ENCODE assay signal across 1 cellular context in genomic region chr4:40395908-40396806, GRCh38.
TF ChIP-seq lines count a peak whose summit lies in the region.

No MANE protein-coding gene starts in this region.

TF ChIP-seq in HEK293, 187 proteins besides CTCF, POLR2A, EP300 and RAD21 (continued from another document):
- TF ChIP-seq KLF8 (tag by site-specific recombination; IDR thresholded peaks at IDR 0.05): 0 out of 2 replicates have a peak, but pooled peaks have one; percentile 33
- TF ChIP-seq ZNF843 (tag by site-specific recombination; IDR thresholded peaks at IDR 0.05): peak; percentile 82
- TF ChIP-seq ZNF623 (tag by site-specific recombination; IDR thresholded peaks at IDR 0.05): no peak
- TF ChIP-seq ZNF112 (tag by site-specific recombination; IDR thresholded peaks at IDR 0.05): no peak
- TF ChIP-seq INSM2 (tag by site-specific recombination; IDR thresholded peaks at IDR 0.05): no peak
- peak; percentile 62; the same call in 1 of the 2 replicates for TF ChIP-seq BCL11A (tag by site-specific recombination; IDR thresholded peaks at IDR 0.05; ENCODE audit: low read depth)
- TF ChIP-seq ZNF580 (tag by site-specific recombination; IDR thresholded peaks at IDR 0.05): 0 out of 2 replicates have a peak, but pooled peaks have one; percentile 21
- peak; percentile 95 for TF ChIP-seq ZNF10 (tag by site-specific recombination; IDR thresholded peaks at IDR 0.05)
- no peak for TF ChIP-seq MEIS1 (CRISPR knock-in tag; IDR thresholded peaks at IDR 0.05; ENCODE audit: borderline replicate concordance)
- TF ChIP-seq ZNF16 (tag by site-specific recombination; IDR thresholded peaks at IDR 0.05; ENCODE audit: low read depth): no peak
- TF ChIP-seq ZNF394 (tag by site-specific recombination; IDR thresholded peaks at IDR 0.05; ENCODE audit: borderline replicate concordance): 0 out of 2 replicates have a peak, but pooled peaks have one; percentile 16
- peak; percentile 24; the same call in 1 of the 2 replicates for TF ChIP-seq PRDM6 (tag by site-specific recombination; IDR thresholded peaks at IDR 0.05)
- TF ChIP-seq ZBTB44 (tag by site-specific recombination; IDR thresholded peaks at IDR 0.05): peak; percentile 89
- TF ChIP-seq YY1 (tag by site-specific recombination; IDR thresholded peaks at IDR 0.05): no peak
- no peak for TF ChIP-seq ZNF518A (tag by site-specific recombination; conservative IDR thresholded peaks at IDR 0.05; ENCODE audit: low read depth)
- TF ChIP-seq ZNF398 (tag by site-specific recombination; IDR thresholded peaks at IDR 0.05): peak; percentile 62
- peak; percentile 54; the same call in 1 of the 2 replicates for TF ChIP-seq ZNF366 (tag by site-specific recombination; conservative IDR thresholded peaks at IDR 0.05)
